ENCODE assay signal across 8 cellular contexts in the genomic region with DNA sequence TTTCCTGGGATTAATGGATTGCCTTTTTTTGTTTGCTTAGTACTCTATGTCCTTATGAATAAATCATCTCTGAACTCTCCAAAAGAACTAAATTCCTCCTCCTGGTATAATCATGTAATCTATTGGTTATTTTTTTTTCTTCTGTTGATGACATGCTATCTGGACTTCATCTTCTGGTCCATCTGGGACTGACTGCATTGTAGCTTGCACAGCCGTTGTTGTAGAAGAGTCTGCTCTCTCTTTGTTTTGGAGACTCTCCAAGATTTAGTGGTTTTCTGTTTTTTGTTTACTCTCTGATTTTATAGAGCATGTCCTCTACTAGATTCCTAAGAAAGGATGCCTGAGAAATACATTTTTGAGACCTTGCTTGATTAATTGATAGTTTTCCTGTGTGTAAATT. TPM values are rescaled to one million over a fixed set of nuclear protein-coding genes. Genes with fewer than 3 reads are reported as not detected.
A peak's percentile ranks its signal among the peaks of the same experiment; 100 is the strongest.
DNase-seq lines count a peak whose midpoint lies in the region; ATAC-seq and TF ChIP-seq lines count a peak whose summit lies in the region.

No MANE protein-coding gene starts in this region.

- no peak for TF ChIP-seq POLR2A in ovary (IDR thresholded peaks at IDR 0.05)

- H3K4me3 ChIP-seq in ovary, result no peak overlapping the region

- peaks cover 11% of the 10 kb centered on the region for H3K4me1 ChIP-seq in ovary (ENCODE audit: insufficient read depth)

- WGBS in ovary, 3 donors, result 0% methylated on average over 1 of the region's 1 CpG

- H3K4me3 Mint-ChIP-seq in activated T-cell treated with anti-CD3 and anti-CD28 coated beads, Interleukin-2, amount 50 U/mL, for 24 hours, result no peak overlapping the region
- H3K4me3 Mint-ChIP-seq in activated T-cell treated with anti-CD3 and anti-CD28 coated beads, Interleukin-2, amount 50 U/mL, for 4 hours, result no peak overlapping the region
- H3K4me3 Mint-ChIP-seq in T-cell (peak overlapping the region in 2 of 3 donors; percentile 2 to 22), glutamatergic neuron (ENCODE audit: unreplicated experiment) (peak overlapping the region; percentile 15)

- CTCF ChIA-PET in T-cell (lab: Charles Lee), result no interaction called here

- TF ChIP-seq EP300 in ovary (IDR thresholded peaks at IDR 0.05), result no peak

- peaks cover 80% of the 10 kb centered on the region for H3K4me1 Mint-ChIP-seq in activated T-cell treated with anti-CD3 and anti-CD28 coated beads, Interleukin-2, amount 50 U/mL, for 24 hours (ENCODE audit: low read depth)
- H3K4me1 Mint-ChIP-seq in activated T-cell treated with anti-CD3 and anti-CD28 coated beads, Interleukin-2, amount 50 U/mL, for 4 hours (ENCODE audit: low read depth), result peaks cover 86% of the 10 kb centered on the region
- H3K4me1 Mint-ChIP-seq in T-cell, result peaks cover 85 to 92% (median 87%) of the 10 kb centered on the region in 3 donors
- H3K4me1 Mint-ChIP-seq in glutamatergic neuron (ENCODE audit: low read depth, unreplicated experiment), result peaks cover 28% of the 10 kb centered on the region

- no peak for ATAC-seq in activated T-cell treated with anti-CD3 and anti-CD28 coated beads, Interleukin-2, amount 50 U/mL, for 4 hours
- no peak for ATAC-seq in T-cell (replicated peaks in 1 of 4)
- no peak for ATAC-seq in HG03045 (IDR thresholded peaks at IDR 0.05; ENCODE audit: unreplicated experiment)
- ATAC-seq in GM19324 (IDR thresholded peaks at IDR 0.05; ENCODE audit: low FRiP score, unreplicated experiment), result no peak

- POLR2A ChIA-PET in T-cell (lab: Charles Lee), result no interaction called here

- TF ChIP-seq CTCF in glutamatergic neuron (IDR thresholded peaks at IDR 0.05; ENCODE audit: partially characterized antibody, unreplicated experiment) (no peak), ovary (IDR thresholded peaks at IDR 0.05) (no peak)

- H3K36me3 Mint-ChIP-seq in activated T-cell treated with anti-CD3 and anti-CD28 coated beads, Interleukin-2, amount 50 U/mL, for 24 hours (ENCODE audit: low read depth), result peaks cover 67% of the 10 kb centered on the region
- peaks cover 15% of the 10 kb centered on the region for H3K36me3 Mint-ChIP-seq in activated T-cell treated with anti-CD3 and anti-CD28 coated beads, Interleukin-2, amount 50 U/mL, for 4 hours (ENCODE audit: insufficient read depth)
- peaks cover 12% of the 10 kb centered on the region for H3K36me3 Mint-ChIP-seq in T-cell
- no peaks in the 10 kb centered on the region for H3K36me3 Mint-ChIP-seq in glutamatergic neuron (ENCODE audit: unreplicated experiment)

- no peaks in the 10 kb centered on the region for H3K36me3 ChIP-seq in ovary

- H3K27me3 Mint-ChIP-seq in activated T-cell treated with anti-CD3 and anti-CD28 coated beads, Interleukin-2, amount 50 U/mL, for 24 hours, result no peaks in the 10 kb centered on the region
- H3K27me3 Mint-ChIP-seq in activated T-cell treated with anti-CD3 and anti-CD28 coated beads, Interleukin-2, amount 50 U/mL, for 4 hours (ENCODE audit: low read depth), result no peaks in the 10 kb centered on the region
- H3K27me3 Mint-ChIP-seq in T-cell (no peaks in the 10 kb centered on the region), glutamatergic neuron (ENCODE audit: unreplicated experiment) (peaks cover 2% of the 10 kb centered on the region)

- no peaks in the 10 kb centered on the region for H3K9me3 ChIP-seq in ovary

- intact Hi-C loops in ovary (cut with DNase I), result no loop called here

- H3K27ac Mint-ChIP-seq in activated T-cell treated with anti-CD3 and anti-CD28 coated beads, Interleukin-2, amount 50 U/mL, for 24 hours, result peak overlapping the region; percentile 34
- H3K27ac Mint-ChIP-seq in T-cell, result peak overlapping the region; percentile 49 to 70
- no peak overlapping the region for H3K27ac Mint-ChIP-seq in glutamatergic neuron (ENCODE audit: unreplicated experiment)

- no peaks in the 10 kb centered on the region for H3K27me3 ChIP-seq in ovary

- no peaks in the 10 kb centered on the region for H3K9me3 Mint-ChIP-seq in activated T-cell treated with anti-CD3 and anti-CD28 coated beads, Interleukin-2, amount 50 U/mL, for 24 hours
- no peaks in the 10 kb centered on the region for H3K9me3 Mint-ChIP-seq in activated T-cell treated with anti-CD3 and anti-CD28 coated beads, Interleukin-2, amount 50 U/mL, for 4 hours
- H3K9me3 Mint-ChIP-seq in T-cell, result no peaks in the 10 kb centered on the region
- H3K9me3 Mint-ChIP-seq in glutamatergic neuron (ENCODE audit: unreplicated experiment), result no peaks in the 10 kb centered on the region

- peak overlapping the region; percentile 19 for H3K27ac ChIP-seq in temporal lobe (ENCODE audit: low read depth, low read length)
- no peak overlapping the region for H3K27ac ChIP-seq in ovary

- no peak for DNase-seq in activated T-cell treated with anti-CD3 and anti-CD28 coated beads, Interleukin-2, amount 50 U/mL, for 24 hours
- no peak for DNase-seq in activated T-cell treated with anti-CD3 and anti-CD28 coated beads, Interleukin-2, amount 50 U/mL, for 4 hours
- DNase-seq in T-cell (no peak), glutamatergic neuron (no peak), ovary (no peak)

RNA-seq across cellular contexts. Expression of a gene that starts 19.1 kb away (rescaled TPM):
- total RNA-seq in activated T-cell treated with anti-CD3 and anti-CD28 coated beads, Interleukin-2, amount 50 U/mL, for 4 hours, result 10 to 100 TPM; 56.1 to 72.7 (median 64.1) TPM
- 10 to 100 TPM; 58.7 to 71.5 (median 65.1) TPM for total RNA-seq in T-cell
- total RNA-seq in glutamatergic neuron (ENCODE audit: unreplicated experiment), result 82.4 TPM
- 70.6 TPM for total RNA-seq in temporal lobe
- 10 to 100 TPM; 29.3 to 54.5 (median 51.7) TPM for total RNA-seq in ovary
- 10 to 100 TPM; 15.2 to 20.4 TPM for polyA plus RNA-seq in ovary

RNA-seq across cellular contexts. Expression of a gene that starts 50.3 kb away (rescaled TPM):
- 1 to 10 TPM in 1 of 3 donors, under 1 TPM in 2; 0.58 to 1.2 (median 0.76) TPM for total RNA-seq in activated T-cell treated with anti-CD3 and anti-CD28 coated beads, Interleukin-2, amount 50 U/mL, for 4 hours
- total RNA-seq in T-cell (1 to 10 TPM; 1.7 to 4.6 (median 4.0) TPM), glutamatergic neuron (ENCODE audit: unreplicated experiment) (2.8 TPM), temporal lobe (0.49 TPM), ovary (10 to 100 TPM in 1 of 7 donors, 1 to 10 TPM in 6; 4.0 to 10.8 (median 8.7) TPM)
- polyA plus RNA-seq in ovary, result 1 to 10 TPM; 6.7 to 9.4 TPM

Comparison
In these comparisons a context has a peak if more than half of its experiments do, and no peak if none do; other contexts are left out.
1. H3K4me3 Mint-ChIP-seq: peak in T-cell (2 of 3) and glutamatergic neuron (single experiment); none in activated T-cell treated with anti-CD3 and anti-CD28 coated beads, Interleukin-2, amount 50 U/mL, for 24 hours (single experiment) and activated T-cell treated with anti-CD3 and anti-CD28 coated beads, Interleukin-2, amount 50 U/mL, for 4 hours (single experiment).